ENCODE assay signal across 25 cellular contexts in the genomic region with DNA sequence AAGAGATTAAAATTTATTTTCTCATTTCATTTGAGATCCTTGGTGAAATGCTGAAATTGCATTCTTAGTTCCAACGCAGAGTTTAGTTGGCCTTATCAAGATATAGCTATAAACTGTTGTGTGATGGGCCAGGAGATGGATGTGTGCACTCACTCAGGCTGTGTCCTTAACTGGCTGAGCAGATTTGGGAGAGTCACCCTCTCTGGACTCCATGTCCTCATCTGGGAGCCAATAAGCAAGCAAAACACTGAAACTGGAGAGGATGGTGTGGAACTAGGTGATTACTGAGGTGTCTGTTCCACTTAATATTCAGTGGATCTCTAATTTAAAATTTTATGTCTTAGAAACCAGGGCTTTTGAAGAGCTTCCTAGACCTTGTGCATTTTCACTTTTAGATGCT.
"Had no signal": no experiment of that assay in that cellular context is flagged by ENCODE, and none has a peak within 500 bp of the region (broad histone marks: within the 10 kb centered on the region; RNA-seq: fewer than 3 reads in every experiment).

No MANE protein-coding gene starts in this region.

- ATAC-seq: activated CD4-positive, alpha-beta T cell treated with anti-CD3 and anti-CD28 coated beads for 36 hours; activated naive CD4-positive, alpha-beta T cell treated with anti-CD3 and anti-CD28 coated beads, Interleukin-2, amount 50 U/mL, for 72 hours; activated T-cell treated with anti-CD3 and anti-CD28 coated beads, Interleukin-2, amount 50 U/mL, for 72 hours had no signal

- H3K4me1 ChIP-seq: ascending aorta, breast epithelium, colonic mucosa had no signal

- H3K36me3 ChIP-seq: ascending aorta, breast epithelium, cardiac muscle cell, colonic mucosa had no signal

- H3K4me3 ChIP-seq: ascending aorta, breast epithelium, cardiac muscle cell, colonic mucosa had no signal

- H3K4me3 Mint-ChIP-seq: activated CD4-positive, alpha-beta memory T cell treated with anti-CD3 and anti-CD28 coated beads, Interleukin-2, amount 10 ng/mL, durations not matched to agents 7 days and 5 days; activated CD4-positive, alpha-beta T cell treated with anti-CD3 and anti-CD28 coated beads for 36 hours; activated CD4-positive, alpha-beta T cell treated with anti-CD3 and anti-CD28 coated beads, Interleukin-2, amount 10 ng/mL, durations not matched to agents 7 days and 5 days; activated naive CD4-positive, alpha-beta T cell treated with anti-CD3 and anti-CD28 coated beads, Interleukin-2, amount 10 ng/mL, durations not matched to agents 7 days and 5 days; activated naive CD8-positive, alpha-beta T cell treated with anti-CD3 and anti-CD28 coated beads, Interleukin-2, amount 10 ng/mL, durations not matched to agents 7 days and 5 days; activated T-cell treated with anti-CD3 and anti-CD28 coated beads, Interleukin-2, amount 50 U/mL, for 24 hours; activated T-cell treated with anti-CD3 and anti-CD28 coated beads, Interleukin-2, amount 50 U/mL, for 72 hours; brain had no signal

- H3K27me3 Mint-ChIP-seq: activated CD4-positive, alpha-beta memory T cell treated with anti-CD3 and anti-CD28 coated beads, Interleukin-2, amount 10 ng/mL, durations not matched to agents 7 days and 5 days; activated CD4-positive, alpha-beta T cell treated with anti-CD3 and anti-CD28 coated beads for 36 hours; activated CD4-positive, alpha-beta T cell treated with anti-CD3 and anti-CD28 coated beads, Interleukin-2, amount 10 ng/mL, durations not matched to agents 7 days and 5 days; activated naive CD4-positive, alpha-beta T cell treated with anti-CD3 and anti-CD28 coated beads, Interleukin-2, amount 10 ng/mL, durations not matched to agents 7 days and 5 days; activated naive CD8-positive, alpha-beta T cell treated with anti-CD3 and anti-CD28 coated beads, Interleukin-2, amount 10 ng/mL, durations not matched to agents 7 days and 5 days; activated T-cell treated with anti-CD3 and anti-CD28 coated beads, Interleukin-2, amount 50 U/mL, for 24 hours had no signal

- H3K9me3 Mint-ChIP-seq: activated CD4-positive, alpha-beta memory T cell treated with anti-CD3 and anti-CD28 coated beads, Interleukin-2, amount 10 ng/mL, durations not matched to agents 7 days and 5 days; activated CD4-positive, alpha-beta T cell treated with anti-CD3 and anti-CD28 coated beads, Interleukin-2, amount 10 ng/mL, durations not matched to agents 7 days and 5 days; activated naive CD4-positive, alpha-beta T cell treated with anti-CD3 and anti-CD28 coated beads, Interleukin-2, amount 10 ng/mL, durations not matched to agents 7 days and 5 days; activated naive CD8-positive, alpha-beta T cell treated with anti-CD3 and anti-CD28 coated beads, Interleukin-2, amount 10 ng/mL, durations not matched to agents 7 days and 5 days; activated T-cell treated with anti-CD3 and anti-CD28 coated beads, Interleukin-2, amount 50 U/mL, for 24 hours; activated T-cell treated with anti-CD3 and anti-CD28 coated beads, Interleukin-2, amount 50 U/mL, for 72 hours; brain had no signal

- H3K27me3 ChIP-seq: ascending aorta, breast epithelium, cardiac muscle cell, colonic mucosa had no signal

- H3K36me3 Mint-ChIP-seq: activated naive CD4-positive, alpha-beta T cell treated with anti-CD3 and anti-CD28 coated beads, Interleukin-2, amount 10 ng/mL, durations not matched to agents 7 days and 5 days; activated naive CD4-positive, alpha-beta T cell treated with anti-CD3 and anti-CD28 coated beads, Interleukin-2, amount 50 U/mL, for 72 hours; activated naive CD8-positive, alpha-beta T cell treated with anti-CD3 and anti-CD28 coated beads, Interleukin-2, amount 10 ng/mL, durations not matched to agents 7 days and 5 days; brain had no signal

- DNase-seq: activated CD4-positive, alpha-beta memory T cell treated with anti-CD3 and anti-CD28 coated beads, Interleukin-2, amount 10 ng/mL, durations not matched to agents 7 days and 5 days; activated CD4-positive, alpha-beta T cell treated with anti-CD3 and anti-CD28 coated beads for 36 hours; activated CD4-positive, alpha-beta T cell treated with anti-CD3 and anti-CD28 coated beads, Interleukin-2, amount 10 ng/mL, durations not matched to agents 7 days and 5 days; activated CD4-positive, alpha-beta T cell treated with anti-CD3 and anti-CD28 coated beads, Interleukin-2, amount 50 U/mL, for 4 hours; activated CD4-positive, CD25-positive, alpha-beta regulatory T cell; activated CD4-positive, CD25-positive, alpha-beta regulatory T cell treated with anti-CD3 and anti-CD28 coated beads, Interleukin-2, amount 50 U/mL, for 72 hours; activated CD8-positive, alpha-beta memory T cell treated with anti-CD3 and anti-CD28 coated beads, Interleukin-2, amount 50 U/mL, for 48 hours; activated gamma-delta T cell; activated naive CD4-positive, alpha-beta T cell; activated naive CD4-positive, alpha-beta T cell treated with anti-CD3 and anti-CD28 coated beads, Interleukin-2, amount 10 ng/mL, durations not matched to agents 7 days and 5 days; activated naive CD8-positive, alpha-beta T cell treated with anti-CD3 and anti-CD28 coated beads, Interleukin-2, amount 10 ng/mL, durations not matched to agents 7 days and 5 days; activated T-cell treated with anti-CD3 and anti-CD28 coated beads for 4 hours; activated T-cell treated with anti-CD3 and anti-CD28 coated beads, Interleukin-2, amount 50 U/mL, for 24 hours; activated T-cell treated with anti-CD3 and anti-CD28 coated beads, Interleukin-2, amount 50 U/mL, for 72 hours; central memory CD4-positive, alpha-beta T cell; cerebellar nuclear complex; colonic mucosa; effector CD8-positive, alpha-beta T cell; T-helper 2 cell had no signal

- H3K9me3 ChIP-seq: ascending aorta, breast epithelium, colonic mucosa had no signal

- H3K4me1 Mint-ChIP-seq: activated CD4-positive, alpha-beta memory T cell treated with anti-CD3 and anti-CD28 coated beads, Interleukin-2, amount 10 ng/mL, durations not matched to agents 7 days and 5 days; activated CD4-positive, alpha-beta T cell treated with anti-CD3 and anti-CD28 coated beads for 36 hours; activated CD4-positive, alpha-beta T cell treated with anti-CD3 and anti-CD28 coated beads, Interleukin-2, amount 10 ng/mL, durations not matched to agents 7 days and 5 days; activated naive CD4-positive, alpha-beta T cell treated with anti-CD3 and anti-CD28 coated beads, Interleukin-2, amount 10 ng/mL, durations not matched to agents 7 days and 5 days; activated naive CD8-positive, alpha-beta T cell treated with anti-CD3 and anti-CD28 coated beads, Interleukin-2, amount 10 ng/mL, durations not matched to agents 7 days and 5 days had no signal

- H3K27ac ChIP-seq: ascending aorta, breast epithelium, cardiac muscle cell, colonic mucosa, epithelial cell of prostate had no signal

- H3K27ac Mint-ChIP-seq: activated CD4-positive, alpha-beta memory T cell treated with anti-CD3 and anti-CD28 coated beads, Interleukin-2, amount 10 ng/mL, durations not matched to agents 7 days and 5 days; activated CD4-positive, alpha-beta T cell treated with anti-CD3 and anti-CD28 coated beads for 36 hours; activated CD4-positive, alpha-beta T cell treated with anti-CD3 and anti-CD28 coated beads, Interleukin-2, amount 10 ng/mL, durations not matched to agents 7 days and 5 days; activated naive CD4-positive, alpha-beta T cell treated with anti-CD3 and anti-CD28 coated beads, Interleukin-2, amount 10 ng/mL, durations not matched to agents 7 days and 5 days; activated naive CD4-positive, alpha-beta T cell treated with anti-CD3 and anti-CD28 coated beads, Interleukin-2, amount 50 U/mL, for 72 hours; activated naive CD8-positive, alpha-beta T cell treated with anti-CD3 and anti-CD28 coated beads, Interleukin-2, amount 10 ng/mL, durations not matched to agents 7 days and 5 days; activated T-cell treated with anti-CD3 and anti-CD28 coated beads, Interleukin-2, amount 50 U/mL, for 24 hours; activated T-cell treated with anti-CD3 and anti-CD28 coated beads, Interleukin-2, amount 50 U/mL, for 72 hours had no signal
